15 cellular contexts compared by ENCODE assay signal in genomic region chr1:64624859-64625258, GRCh38.
A peak's percentile ranks its signal among the peaks of the same experiment; 100 is the strongest.
DNase-seq lines count a peak whose midpoint lies in the region; ATAC-seq, FAIRE-seq and TF ChIP-seq lines count a peak whose summit lies in the region.
"Had no signal": no experiment of that assay in that cellular context is flagged by ENCODE, and none has a peak within 500 bp of the region (broad histone marks: within the 10 kb centered on the region; RNA-seq: fewer than 3 reads in every experiment).

No MANE protein-coding gene starts in this region.

- intact Hi-C loops in Right ventricle myocardium superior (cut with DNase I) = no loop called here
- intact Hi-C loops in cardiac septum (cut with DNase I) = no loop called here
- intact Hi-C loops in CD14-positive monocyte (cut with micrococcal nuclease) = no loop called here
- intact Hi-C loops in lower leg skin (cut with DNase I; ENCODE audit: low total_unique reads) = no loop called here

- no peaks in the 10 kb centered on the region for H3K9me3 Mint-ChIP-seq in CD14-positive monocyte
- H3K9me3 Mint-ChIP-seq: CD4-positive, alpha-beta T cell had no signal

- TF ChIP-seq CTCF in fibroblast of the aortic adventitia (IDR thresholded peaks at IDR 0.05; ENCODE audit: insufficient read depth, low read length) (no peak), CD14-positive monocyte (IDR thresholded peaks at IDR 0.05) (no peak), lower leg skin (IDR thresholded peaks at IDR 0.05) (no peak)

- no peak for FAIRE-seq in GM19239 (lab: Jason Lieb, UNC)
- FAIRE-seq: D721Med had no signal

- H3K27me3 Mint-ChIP-seq in CD14-positive monocyte (ENCODE audit: low read depth in 3 of 3) = no peaks in the 10 kb centered on the region
- H3K27me3 Mint-ChIP-seq: CD4-positive, alpha-beta T cell had no signal

- 61 to 71% methylated on average over 2 of the region's 2 CpGs for WGBS in lower leg skin, 2 donors

- H3K36me3 Mint-ChIP-seq in CD14-positive monocyte = no peaks in the 10 kb centered on the region

- H3K4me3 ChIP-seq in fibroblast of the aortic adventitia (ENCODE audit: low read depth, low read length) (no peak overlapping the region), lower leg skin (ENCODE audit: low read depth, poor library complexity, severe bottlenecking) (no peak overlapping the region)

- DNase-seq in Right ventricle myocardium superior = no peak
- no peak for DNase-seq in cardiac septum (ENCODE audit: low spot score)
- peak; percentile 16 for DNase-seq in fibroblast of the aortic adventitia (ENCODE audit: low read depth)
- no peak for DNase-seq in CD14-positive monocyte (ENCODE audit: low spot score)
- no peak for DNase-seq in GM19239 (ENCODE audit: insufficient read length, low spot score)
- no peak for DNase-seq in lower leg skin (ENCODE audit: low spot score in 2 of 2)
- DNase-seq: CD4-positive, alpha-beta T cell; GOT3; NCI-H1048; NCI-H510A; NK-92 treated with Interleukin-12 subunit alpha and Interleukin-12 subunit beta, amount 100 ng/mL, for 24 hours; OCI-M1; RPMI8226 had no signal

- H3K4me1 Mint-ChIP-seq in CD14-positive monocyte = peaks cover 2% of the 10 kb centered on the region

- ATAC-seq in Right ventricle myocardium superior (ENCODE audit: poor library complexity) (peak; percentile 54), SK-N-SH treated with all-trans-retinoic acid at 6 μM for 48 hours (peak; percentile 17; the same call in 2 of the 3 replicates)

- no peak overlapping the region for H3K4me3 Mint-ChIP-seq in CD14-positive monocyte
- H3K4me3 Mint-ChIP-seq: CD4-positive, alpha-beta T cell had no signal

- H3K27ac Mint-ChIP-seq in CD14-positive monocyte = no peak overlapping the region
- H3K27ac Mint-ChIP-seq: CD4-positive, alpha-beta T cell had no signal

- TF ChIP-seq POLR2A in lower leg skin (IDR thresholded peaks at IDR 0.05) = no peak

TF ChIP-seq in SK-N-SH treated with all-trans-retinoic acid at 6 μM for 48 hours, 23 proteins besides CTCF, POLR2A, EP300 and RAD21:
- TF ChIP-seq POU6F1 (CRISPR knock-in tag; IDR thresholded peaks at IDR 0.05; ENCODE audit: borderline replicate concordance, low read depth) (no peak), ISL1 (CRISPR knock-in tag; IDR thresholded peaks at IDR 0.05) (no peak), ZC3H10 (CRISPR knock-in tag; IDR thresholded peaks at IDR 0.05) (no peak), CREB5 (CRISPR knock-in tag; IDR thresholded peaks at IDR 0.05; ENCODE audit: low read depth) (no peak), ESRRG (CRISPR knock-in tag; IDR thresholded peaks at IDR 0.05) (no peak), CSRNP3 (CRISPR knock-in tag; IDR thresholded peaks at IDR 0.05) (no peak), OSR1 (CRISPR knock-in tag; IDR thresholded peaks at IDR 0.05) (no peak), BACH2 (CRISPR knock-in tag; IDR thresholded peaks at IDR 0.05; ENCODE audit: borderline replicate concordance) (no peak), ZNF8 (CRISPR knock-in tag; IDR thresholded peaks at IDR 0.05) (no peak), ZFP3 (CRISPR knock-in tag; IDR thresholded peaks at IDR 0.05) (no peak)
